8 cellular contexts compared by ENCODE assay signal in genomic region chr11:67240575-67241389, GRCh38. TPM values are rescaled to one million over a fixed set of nuclear protein-coding genes. Genes with fewer than 3 reads are reported as not detected.
DNase-seq lines count a peak whose midpoint lies in the region; ATAC-seq, FAIRE-seq and TF ChIP-seq lines count a peak whose summit lies in the region.

No MANE protein-coding gene starts in this region.

- TF ChIP-seq CTCF in heart right ventricle (IDR thresholded peaks at IDR 0.05), result no peak

- H3K4me3 ChIP-seq in HUES64 (ENCODE audit: low read length) (peak overlapping the region; percentile 93), SK-N-MC (peak overlapping the region; percentile 100), heart right ventricle (peak overlapping the region; percentile 57 to 85 (median 69))

- H3K4me1 ChIP-seq in HUES64 (ENCODE audit: insufficient read depth, low read length), result peaks cover 22% of the 10 kb centered on the region
- H3K4me1 ChIP-seq in heart right ventricle, result peaks cover 15 to 55% (median 49%) of the 10 kb centered on the region in 9 donors

- peaks cover 55% of the 10 kb centered on the region for H3K4me1 Mint-ChIP-seq in activated naive CD8-positive, alpha-beta T cell (ENCODE audit: low read depth)

- H3K9ac ChIP-seq in HUES64 (ENCODE audit: low read depth, low read length) (peak overlapping the region; percentile 95), SK-N-MC (ENCODE audit: insufficient read length) (peak overlapping the region; percentile 99)

- H3K36me3 ChIP-seq in HUES64 (ENCODE audit: insufficient read depth, low read length) (peaks cover 43% of the 10 kb centered on the region), SK-N-MC (ENCODE audit: insufficient read depth, low read length) (peaks cover 42% of the 10 kb centered on the region), heart right ventricle (peaks cover 0 to 56% (median 32%) of the 10 kb centered on the region in 9 donors)

- peak; percentile 15 to 63 (median 42) for ATAC-seq in heart right ventricle
- no peak for ATAC-seq in GM19455 (IDR thresholded peaks at IDR 0.05; ENCODE audit: unreplicated experiment)

- 2% methylated on average over 9 of the region's 16 CpGs for WGBS in HUES64
- WGBS in heart right ventricle, 2 donors, result 1% methylated on average over 16 of the region's 16 CpGs

- FAIRE-seq in GM12892 (lab: Jason Lieb, UNC), result peak; percentile 93

- intact Hi-C loops in heart right ventricle (cut with DNase I), result no loop called here

- H3K27me3 ChIP-seq in HUES64 (ENCODE audit: insufficient read depth, low read length) (no peaks in the 10 kb centered on the region), heart right ventricle (no peaks in the 10 kb centered on the region)

- peak; percentile 69 for TF ChIP-seq POLR2A in GM12892 (IDR thresholded peaks at IDR 0.05; ENCODE audit: low read depth, low read length)

- no peaks in the 10 kb centered on the region for H3K27me3 Mint-ChIP-seq in activated naive CD8-positive, alpha-beta T cell

- H3K27ac Mint-ChIP-seq in activated naive CD8-positive, alpha-beta T cell, result peak overlapping the region; percentile 99

- DNase-seq in GM12892 (ENCODE audit: insufficient read length) (no peak), SK-N-MC (ENCODE audit: low read depth, low spot score) (no peak), heart right ventricle (peak; percentile 42 to 71), pulmonary artery endothelial cell (ENCODE audit: low read depth, low spot score) (peak; percentile 37), ureter (ENCODE audit: low spot score) (peak; percentile 69)

- peak overlapping the region; percentile 97 for H3K4me3 Mint-ChIP-seq in activated naive CD8-positive, alpha-beta T cell

- H3K36me3 Mint-ChIP-seq in activated naive CD8-positive, alpha-beta T cell, result peaks cover 26% of the 10 kb centered on the region

- H3K9me3 Mint-ChIP-seq in activated naive CD8-positive, alpha-beta T cell (ENCODE audit: low read depth), result no peaks in the 10 kb centered on the region

- H3K27ac ChIP-seq in HUES64 (ENCODE audit: low read depth, low read length) (peak overlapping the region; percentile 94), SK-N-MC (peak overlapping the region; percentile 96), heart right ventricle (peak overlapping the region; percentile 71 to 98 (median 95))

- no peaks in the 10 kb centered on the region for H3K9me3 ChIP-seq in HUES64 (ENCODE audit: insufficient read depth, low read depth, low read length)
- H3K9me3 ChIP-seq in SK-N-MC (ENCODE audit: low read depth, low read length), result no peaks in the 10 kb centered on the region
- H3K9me3 ChIP-seq in heart right ventricle, result no peaks in the 10 kb centered on the region

RNA-seq across cellular contexts. Expression of gene GRK2, which starts 25.5 kb away (rescaled TPM):
- 131 TPM for polyA plus RNA-seq in GM12892 (2012; ENCODE audit: missing spikeins)
- polyA plus RNA-seq in HUES64 (2013, experiment 1 of 2), result 30.8 TPM
- polyA plus RNA-seq in HUES64 (2013, experiment 2 of 2), result 34.2 TPM
- total RNA-seq in heart right ventricle, result 10 to 100 TPM; 34.2 to 60.9 (median 44.0) TPM
- 10 to 100 TPM; 48.0 to 65.0 TPM for polyA plus RNA-seq in heart right ventricle
- 35.7 and 49.5 TPM in 2 replicates for total RNA-seq in pulmonary artery endothelial cell
- total RNA-seq in ureter, result 75.9 TPM

RNA-seq across cellular contexts. Expression of gene ANKRD13D, which starts 48.3 kb away (rescaled TPM):
- polyA plus RNA-seq in GM12892 (2012; ENCODE audit: missing spikeins), result 22.1 TPM
- 14.1 TPM for polyA plus RNA-seq in HUES64 (2013, experiment 1 of 2)
- polyA plus RNA-seq in HUES64 (2013, experiment 2 of 2), result 13.9 TPM
- total RNA-seq in heart right ventricle (10 to 100 TPM in 6 of 10 donors, 1 to 10 TPM in 4; 7.9 to 21.0 (median 12.3) TPM), pulmonary artery endothelial cell (27.0 and 30.1 TPM in 2 replicates), ureter (110 TPM)
- polyA plus RNA-seq in heart right ventricle, result 10 to 100 TPM; 14.2 to 39.4 TPM

Comparison
In these comparisons a context has a peak if more than half of its experiments do, and no peak if none do; other contexts are left out.
1. DNase-seq: peak in heart right ventricle (2 of 2), pulmonary artery endothelial cell (single experiment) and ureter (single experiment); none in GM12892 (single experiment) and SK-N-MC (single experiment).
2. Peak in every context shown above with its lines, with median percentiles within 50 percentile points of each other: H3K27ac ChIP-seq and H3K4me3 ChIP-seq.